Comparison of ENCODE assay signal across 19 cellular contexts in the genomic region with DNA sequence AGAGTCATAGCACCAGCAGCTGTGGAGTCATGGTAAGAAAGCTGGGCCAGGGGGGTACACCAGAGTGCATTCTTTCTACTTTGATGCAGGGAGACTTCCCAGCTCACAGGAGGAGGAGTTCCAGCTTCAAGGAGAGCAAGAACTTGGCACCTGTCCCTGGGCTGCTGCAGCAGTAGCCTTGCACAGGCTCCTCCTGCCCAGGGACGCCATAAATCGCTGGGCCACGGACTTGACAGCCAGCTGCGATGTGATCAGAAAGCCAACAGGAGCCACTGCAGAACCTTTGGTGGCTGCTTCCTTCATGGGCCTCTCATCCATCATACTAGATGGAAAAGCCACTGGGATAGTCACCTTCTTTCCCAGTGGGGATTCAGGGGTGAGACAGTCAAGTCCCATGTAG.
DNase-seq lines count a peak whose midpoint lies in the region; ATAC-seq and TF ChIP-seq lines count a peak whose summit lies in the region.
"Had no signal": no experiment of that assay in that cellular context is flagged by ENCODE, and none has a peak within 500 bp of the region (broad histone marks: within the 10 kb centered on the region; RNA-seq: fewer than 3 reads in every experiment).

No MANE protein-coding gene starts in this region.

- no peaks in the 10 kb centered on the region for H3K9me3 Mint-ChIP-seq in nephron progenitor cell
- H3K9me3 Mint-ChIP-seq in stimulated activated effector memory CD8-positive, alpha-beta T cell treated with anti-CD3 and anti-CD28 coated beads, Interleukin-12 subunit alpha, Interleukin-12 subunit beta, amount 100 ng/mL, for 72 hours = no peaks in the 10 kb centered on the region

- no peak for TF ChIP-seq CTCF in nephron progenitor cell (IDR thresholded peaks at IDR 0.05)

- H3K36me3 Mint-ChIP-seq in nephron progenitor cell (ENCODE audit: low read depth) = no peaks in the 10 kb centered on the region
- H3K36me3 Mint-ChIP-seq in stimulated activated effector memory CD8-positive, alpha-beta T cell treated with anti-CD3 and anti-CD28 coated beads, Interleukin-12 subunit alpha, Interleukin-12 subunit beta, amount 100 ng/mL, for 72 hours = no peaks in the 10 kb centered on the region

- peaks cover 10% of the 10 kb centered on the region for H3K4me1 Mint-ChIP-seq in nephron progenitor cell
- H3K4me1 Mint-ChIP-seq in stimulated activated effector memory CD8-positive, alpha-beta T cell treated with anti-CD3 and anti-CD28 coated beads, Interleukin-12 subunit alpha, Interleukin-12 subunit beta, amount 100 ng/mL, for 72 hours = no peaks in the 10 kb centered on the region
- H3K4me1 Mint-ChIP-seq: B cell had no signal

- ATAC-seq in stimulated activated effector memory CD8-positive, alpha-beta T cell treated with anti-CD3 and anti-CD28 coated beads, Interleukin-12 subunit alpha, Interleukin-12 subunit beta, amount 100 ng/mL, for 72 hours = no peak
- no peak for ATAC-seq in GM18519 (IDR thresholded peaks at IDR 0.05; ENCODE audit: low FRiP score, unreplicated experiment)

- peak in 8 of 14 donors; percentile 2 to 37 (median 19) for DNase-seq in C1 segment of cervical spinal cord (lab: John Stamatoyannopoulos, UW)
- DNase-seq in ELF-1 (ENCODE audit: low read depth, low spot score) = peak; percentile 7
- peak; percentile 38 to 68 for DNase-seq in SHP77 (lab: John Stamatoyannopoulos, UW)
- peak; percentile 53 for DNase-seq in nephron progenitor cell
- DNase-seq in stimulated activated effector memory CD8-positive, alpha-beta T cell treated with anti-CD3 and anti-CD28 coated beads, Interleukin-12 subunit alpha, Interleukin-12 subunit beta, amount 100 ng/mL, for 72 hours (ENCODE audit: low spot score in 2 of 2) = no peak
- no peak for DNase-seq in NCI-H524 (lab: John Stamatoyannopoulos, UW)
- DNase-seq: activated CD4-positive, alpha-beta T cell treated with anti-CD3 and anti-CD28 coated beads for 48 hours; activated CD8-positive, alpha-beta memory T cell treated with anti-CD3 and anti-CD28 coated beads, Interleukin-2, amount 50 U/mL, for 48 hours; activated gamma-delta T cell treated with Interleukin-2 at 50 U/mL for 16 hours; anterior cingulate cortex; Calu3; cerebellar nuclear complex; effector memory CD4-positive, alpha-beta T cell; Kasumi-1; NCI-H1694; NCI-H446 treated with DMSO at 0.1 percent for 48 hours; T1000 had no signal

- H3K4me3 Mint-ChIP-seq in nephron progenitor cell = no peak overlapping the region
- no peak overlapping the region for H3K4me3 Mint-ChIP-seq in stimulated activated effector memory CD8-positive, alpha-beta T cell treated with anti-CD3 and anti-CD28 coated beads, Interleukin-12 subunit alpha, Interleukin-12 subunit beta, amount 100 ng/mL, for 72 hours
- H3K4me3 Mint-ChIP-seq: B cell had no signal

- no peak overlapping the region for H3K27ac Mint-ChIP-seq in nephron progenitor cell
- H3K27ac Mint-ChIP-seq in stimulated activated effector memory CD8-positive, alpha-beta T cell treated with anti-CD3 and anti-CD28 coated beads, Interleukin-12 subunit alpha, Interleukin-12 subunit beta, amount 100 ng/mL, for 72 hours = no peak overlapping the region
- H3K27ac Mint-ChIP-seq: B cell had no signal

- peaks cover 9% of the 10 kb centered on the region for H3K27me3 Mint-ChIP-seq in nephron progenitor cell (ENCODE audit: low read depth, poor library complexity)

Comparison
In these comparisons a context has a peak if more than half of its experiments do, and no peak if none do; other contexts are left out.
1. DNase-seq: peak in C1 segment of cervical spinal cord (8 of 14), ELF-1 (single experiment), SHP77 (2 of 2) and nephron progenitor cell (single experiment); none in stimulated activated effector memory CD8-positive, alpha-beta T cell treated with anti-CD3 and anti-CD28 coated beads, Interleukin-12 subunit alpha, Interleukin-12 subunit beta, amount 100 ng/mL, for 72 hours (0 of 2) and NCI-H524 (0 of 2).